8 cellular contexts compared by ENCODE assay signal in the genomic region with DNA sequence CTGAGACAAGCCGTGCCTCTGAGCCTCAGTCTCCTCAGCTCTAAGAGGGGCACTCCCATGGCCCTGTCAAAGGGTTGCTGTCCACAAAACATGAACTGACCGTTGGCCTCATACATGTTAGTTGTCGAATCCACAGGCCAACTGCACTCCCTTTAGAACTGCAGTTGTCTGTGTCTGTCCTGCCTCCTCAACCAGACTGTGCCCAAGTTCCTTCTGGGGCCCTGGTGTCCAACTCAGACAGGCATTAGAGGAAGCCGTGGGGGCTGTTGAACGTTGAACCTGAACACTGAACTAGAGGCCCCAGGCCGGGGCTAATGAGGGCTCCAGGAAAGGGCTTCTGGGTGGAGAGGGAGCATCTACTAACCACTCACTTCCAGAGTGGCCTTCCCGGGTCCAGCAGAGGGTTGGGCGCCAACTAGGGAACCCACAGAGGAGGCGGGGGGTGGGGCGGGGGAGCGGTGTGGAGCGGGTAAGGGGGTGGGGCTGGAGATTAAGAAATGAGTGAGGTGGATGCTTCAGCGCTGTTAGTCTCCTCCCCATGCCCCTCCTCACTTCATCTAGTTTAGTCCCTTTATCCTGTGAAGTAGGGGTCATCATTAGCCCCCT. TPM values are rescaled to one million over a fixed set of nuclear protein-coding genes. Genes with fewer than 3 reads are reported as not detected.
DNase-seq lines count a peak whose midpoint lies in the region; ATAC-seq lines count a peak whose summit lies in the region.

Gene RAB42 (plus strand): TSS at position 558 of the 606 bp plus-strand sequence. CDS start 247 bp downstream, outside the sequence.

- H3K27ac Mint-ChIP-seq in activated naive CD8-positive, alpha-beta T cell, result no peak within 1 kb of the TSS

- H3K9ac ChIP-seq in ES-I3 (ENCODE audit: low read depth, low read length) (peak within 1 kb of the TSS; percentile 90), iPS-18a (ENCODE audit: low read length) (peak within 1 kb of the TSS; percentile 54), skeletal muscle satellite cell (ENCODE audit: low read depth, low read length) (peak within 1 kb of the TSS; percentile 46)

- H3K9me3 ChIP-seq in ES-I3 (ENCODE audit: control insufficient read depth, insufficient read depth, low read length), result no peaks in the 10 kb centered on the region
- no peaks in the 10 kb centered on the region for H3K9me3 ChIP-seq in iPS-18a (ENCODE audit: control insufficient read depth, low read depth, low read length)
- H3K9me3 ChIP-seq in skeletal muscle satellite cell (replicated peaks; ENCODE audit: low read length), result no peaks in the 10 kb centered on the region

- no peaks in the 10 kb centered on the region for H3K9me3 Mint-ChIP-seq in activated naive CD8-positive, alpha-beta T cell (ENCODE audit: low read depth)

- H3K4me1 ChIP-seq in ES-I3 (ENCODE audit: insufficient read depth, low read length), result peaks cover 19% of the 10 kb centered on the region
- peaks cover 22% of the 10 kb centered on the region for H3K4me1 ChIP-seq in iPS-18a (ENCODE audit: control insufficient read depth, low read depth, low read length)
- H3K4me1 ChIP-seq in skeletal muscle satellite cell (ENCODE audit: control insufficient read depth, insufficient read depth, low read length), result peaks cover 8% of the 10 kb centered on the region

- H3K4me3 ChIP-seq in iPS-18a (ENCODE audit: low read length) (peak within 1 kb of the TSS; percentile 81), skeletal muscle satellite cell (ENCODE audit: low read length) (peak within 1 kb of the TSS; percentile 57)

- no peaks in the 10 kb centered on the region for H3K27me3 Mint-ChIP-seq in activated naive CD8-positive, alpha-beta T cell

- peaks cover 2% of the 10 kb centered on the region for H3K36me3 Mint-ChIP-seq in activated naive CD8-positive, alpha-beta T cell

- DNase-seq in GM19240 (ENCODE audit: insufficient read length, low spot score), result no peak
- no peak for DNase-seq in effector CD8-positive, alpha-beta T cell (lab: John Stamatoyannopoulos, UW)

- H3K4me1 Mint-ChIP-seq in activated naive CD8-positive, alpha-beta T cell (ENCODE audit: low read depth), result peaks cover 5% of the 10 kb centered on the region

- peak within 1 kb of the TSS; percentile 86 for H3K4me3 Mint-ChIP-seq in activated naive CD8-positive, alpha-beta T cell

- ATAC-seq in HG03354 (IDR thresholded peaks at IDR 0.05; ENCODE audit: poor library complexity, severe bottlenecking, unreplicated experiment) (peak; percentile 67), HG03571 (IDR thresholded peaks at IDR 0.05; ENCODE audit: unreplicated experiment) (no peak)

- H3K27ac ChIP-seq in iPS-18a (ENCODE audit: low read length), result no peak within 1 kb of the TSS

- H3K36me3 ChIP-seq in ES-I3 (ENCODE audit: insufficient read depth, low read length) (no peaks in the 10 kb centered on the region), iPS-18a (ENCODE audit: control insufficient read depth, low read depth, low read length) (no peaks in the 10 kb centered on the region), skeletal muscle satellite cell (ENCODE audit: insufficient read depth, low read length) (no peaks in the 10 kb centered on the region)

- H3K27me3 ChIP-seq in iPS-18a (ENCODE audit: control insufficient read depth, insufficient read depth, low read length), result peaks cover 11% of the 10 kb centered on the region
- no peaks in the 10 kb centered on the region for H3K27me3 ChIP-seq in skeletal muscle satellite cell (ENCODE audit: control insufficient read depth, insufficient read depth, low read length)

- peak within 1 kb of the TSS; percentile 75 for H3K4me2 ChIP-seq in skeletal muscle satellite cell (ENCODE audit: low read length)

RNA-seq across cellular contexts. Expression of gene RAB42, which starts in this region (rescaled TPM):
- total RNA-seq in skeletal muscle satellite cell (2012; rRNA removed), result 0.66 and 1.5 TPM in 2 replicates
